In the genomic region with DNA sequence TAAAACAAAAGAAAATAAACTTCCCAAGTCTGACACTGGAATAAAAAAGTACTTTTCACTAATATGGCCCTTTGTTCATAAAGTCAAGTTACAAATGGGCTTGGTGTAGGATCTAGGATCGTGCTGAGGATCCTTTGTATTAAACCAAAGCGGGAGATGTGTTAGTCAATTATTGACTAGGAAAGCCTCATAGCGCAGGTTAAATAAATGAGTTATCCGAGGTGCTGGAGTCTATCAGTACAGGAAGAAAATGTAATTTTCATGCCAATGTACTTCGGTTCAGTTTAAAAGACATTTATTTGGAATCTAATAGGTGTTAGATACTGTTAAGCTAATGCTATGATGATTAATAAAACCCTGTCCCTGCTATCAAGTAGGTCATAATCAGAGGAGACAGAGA, we compare ENCODE assay signal across 10 cellular contexts.
"Had no signal": no experiment of that assay in that cellular context is flagged by ENCODE, and none has a peak within 500 bp of the region (broad histone marks: within the 10 kb centered on the region; RNA-seq: fewer than 3 reads in every experiment).

No MANE protein-coding gene starts in this region.

- DNase-seq: GM23248, GOT3, H7, HFFc6, IMR-90, KG1 had no signal

- H3K4me1 ChIP-seq: HAP-1 had no signal

- ATAC-seq: HCT116, K562 had no signal

- H3K9ac ChIP-seq: GM23248 had no signal

- FAIRE-seq: K562 had no signal

- H3K9me3 ChIP-seq: HAP-1 had no signal

- H3K36me3 ChIP-seq: HAP-1 had no signal

- H3K27ac ChIP-seq: GM23248, HL-60 had no signal

- H3K4me3 ChIP-seq: GM23248, HAP-1, K562 had no signal

- H2AFZ ChIP-seq: GM23248 had no signal
